ENCODE assay signal across 13 cellular contexts in genomic region chr14:102155150-102155549, GRCh38. TPM values are rescaled to one million over a fixed set of nuclear protein-coding genes. Genes with fewer than 3 reads are reported as not detected.
DNase-seq lines count a peak whose midpoint lies in the region; ATAC-seq, FAIRE-seq and TF ChIP-seq lines count a peak whose summit lies in the region.
"Had no signal": no experiment of that assay in that cellular context is flagged by ENCODE, and none has a peak within 500 bp of the region (broad histone marks: within the 10 kb centered on the region; RNA-seq: fewer than 3 reads in every experiment).

No MANE protein-coding gene starts in this region.

- FAIRE-seq in A549 (lab: Jason Lieb, UNC) (no peak), RCC 7860 (lab: Jason Lieb, UNC) (no peak)
- FAIRE-seq: colon, frontal cortex had no signal

- DNase-seq in A549 (ENCODE audit: low read depth in 1 of 2, low spot score in 1 of 2) (no peak), HCEC 1CT (peak; percentile 42), astrocyte of the hippocampus (ENCODE audit: low read depth, low spot score) (peak; percentile 51), kidney tubule cell (ENCODE audit: low spot score) (peak; percentile 25), RCC 7860 (ENCODE audit: low spot score) (no peak), Peyer's patch (no peak), Ammon's horn (ENCODE audit: low spot score) (no peak)
- DNase-seq: activated CD8-positive, alpha-beta memory T cell treated with anti-CD3 and anti-CD28 coated beads, Interleukin-2, amount 50 U/mL, for 48 hours; retina; upper lobe of right lung had no signal

- no peaks in the 10 kb centered on the region for H3K27me3 ChIP-seq in Peyer's patch
- H3K27me3 ChIP-seq: upper lobe of right lung had no signal

- TF ChIP-seq CTCF in A549 (IDR thresholded peaks at IDR 0.05) (no peak), Peyer's patch (IDR thresholded peaks at IDR 0.05) (no peak)

- no peaks in the 10 kb centered on the region; the same call in 2 of the 3 replicates for H3K9me3 ChIP-seq in A549
- no peaks in the 10 kb centered on the region for H3K9me3 ChIP-seq in Peyer's patch
- H3K9me3 ChIP-seq: upper lobe of right lung had no signal

- no peak for ATAC-seq in A549
- ATAC-seq in HG03025 (IDR thresholded peaks at IDR 0.05; ENCODE audit: low FRiP score, unreplicated experiment), result no peak
- ATAC-seq: upper lobe of right lung had no signal

- peaks cover 0 to 4% (median 0%) of the 10 kb centered on the region in 3 donors for H3K36me3 ChIP-seq in Peyer's patch

- no peak for TF ChIP-seq POLR2A in A549 (IDR thresholded peaks at IDR 0.05; ENCODE audit: low read length)
- TF ChIP-seq POLR2A in Peyer's patch (IDR thresholded peaks at IDR 0.05), result no peak

- TF ChIP-seq RAD21 in A549 (conservative IDR thresholded peaks at IDR 0.05 in 1 of 2, IDR thresholded peaks at IDR 0.05 in 1 of 2), result no peak

- peaks cover 18% of the 10 kb centered on the region for H3K4me1 ChIP-seq in A549
- peaks cover 0 to 47% (median 6%) of the 10 kb centered on the region in 4 donors for H3K4me1 ChIP-seq in Peyer's patch

- no peak for TF ChIP-seq EP300 in A549 (IDR thresholded peaks at IDR 0.05)

- WGBS in A549 (ENCODE audit: missing lambda C conversion rate), result 19% methylated on average over 1 of the region's 1 CpG

- CTCF ChIA-PET in A549 (lab: Yijun Ruan, JAX), result interaction anchor here (1.0 to 1.4 kb wide), 2 partner anchors 10 to 74 kb away, joined by 3 read pairs; no protein-coding TSS in a partner anchor

- no peak overlapping the region for H3K4me3 ChIP-seq in A549
- H3K4me3 ChIP-seq in Peyer's patch, result no peak overlapping the region
- H3K4me3 ChIP-seq: upper lobe of right lung had no signal

- H3K27ac ChIP-seq in A549, result peak overlapping the region in 1 of 2 experiments; percentile 6; a peak in 1 of 6 replicates
- H3K27ac ChIP-seq in Peyer's patch, result peak overlapping the region in 2 of 4 donors; percentile 42 to 68
- H3K27ac ChIP-seq: upper lobe of right lung had no signal

- POLR2A ChIA-PET in A549 (lab: Yijun Ruan, JAX), result no interaction called here

- peak overlapping the region; percentile 40 for H3K4me2 ChIP-seq in A549

TF ChIP-seq in A549, 52 proteins besides CTCF, POLR2A, EP300 and RAD21:
- TF ChIP-seq RCOR1 (IDR thresholded peaks at IDR 0.05; ENCODE audit: low read depth, low read length), result no peak
- TF ChIP-seq PHF8 (IDR thresholded peaks at IDR 0.05; ENCODE audit: borderline replicate concordance, low read depth), result no peak
- TF ChIP-seq CEBPB (IDR thresholded peaks at IDR 0.05), result no peak
- TF ChIP-seq EHMT2 (IDR thresholded peaks at IDR 0.05; ENCODE audit: low read depth), result no peak
- no peak for TF ChIP-seq KDM1A (IDR thresholded peaks at IDR 0.05; ENCODE audit: low read depth)
- TF ChIP-seq PBX3 (IDR thresholded peaks at IDR 0.05), result no peak
- TF ChIP-seq MAZ (IDR thresholded peaks at IDR 0.05; ENCODE audit: borderline replicate concordance, low read depth, low read length), result no peak
TF ChIP-seq in A549: peak in this region for 0.

RNA-seq across cellular contexts. Expression of gene WDR20, which starts 15.5 kb away (rescaled TPM):
- polyA plus RNA-seq in A549 (2011; rRNA removed), result 17.6 and 20.6 TPM in 2 replicates
- polyA plus RNA-seq in A549 (2012; cell fraction: cytosol; rRNA removed), result 13.3 and 15.1 TPM in 2 replicates
- polyA plus RNA-seq in A549 (2012; cell fraction: nucleus; rRNA removed), result 14.8 and 18.4 TPM in 2 replicates
- 19.5 to 21.6 TPM (median 20.4 TPM) in 3 replicates for polyA plus RNA-seq in A549 (2017; fragmentation: RNase III; extraction: RNeasy Plus Mini Kit Qiagen cat#74134 plus additional on column Dnase treatment)
- polyA minus RNA-seq in A549 (2011; rRNA and poly(A)+ RNA removed), result 29.8 and 33.4 TPM in 2 replicates
- 10 to 100 TPM; 27.6 to 36.7 (median 33.6) TPM for total RNA-seq in Peyer's patch

Comparison
In these comparisons a context has a peak if more than half of its experiments do, and no peak if none do; other contexts are left out.
1. DNase-seq: peak in HCEC 1CT (single experiment), astrocyte of the hippocampus (single experiment) and kidney tubule cell (single experiment); none in A549 (0 of 2), RCC 7860 (single experiment), Peyer's patch (0 of 3) and Ammon's horn (single experiment).